ENCODE assay signal across 28 cellular contexts in the genomic region with DNA sequence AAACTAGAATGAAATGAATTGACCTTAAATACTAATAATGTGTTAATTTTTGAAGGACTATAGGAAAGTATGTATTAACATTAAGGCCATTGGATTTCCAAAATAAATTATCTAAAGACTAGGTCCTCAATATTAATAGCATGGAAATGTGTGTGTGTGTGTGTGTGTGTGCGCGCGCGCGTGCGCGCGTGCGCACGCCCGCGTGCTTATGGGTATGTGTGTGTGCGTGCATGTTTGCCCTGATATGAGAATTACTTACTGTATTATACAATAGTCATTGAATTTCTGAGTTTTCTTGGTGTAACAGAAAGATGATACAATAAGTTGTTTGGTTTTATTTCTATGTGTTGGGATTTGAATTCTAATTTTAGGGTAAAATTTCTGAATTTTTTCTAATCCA.
DNase-seq lines count a peak whose midpoint lies in the region; ATAC-seq, FAIRE-seq and TF ChIP-seq lines count a peak whose summit lies in the region.
"Had no signal": no experiment of that assay in that cellular context is flagged by ENCODE, and none has a peak within 500 bp of the region (broad histone marks: within the 10 kb centered on the region; RNA-seq: fewer than 3 reads in every experiment).

No MANE protein-coding gene starts in this region.

- H3K9me3 ChIP-seq in K562 (replicated peaks; ENCODE audit: control insufficient read depth, insufficient read depth, low read depth, low read length) = no peaks in the 10 kb centered on the region
- H3K9me3 ChIP-seq: A549; BE2C; BLaER1; BLaER1 treated with 17β-estradiol and CSF1 and Interleukin-3, amounts not matched to agents 10 nM and 100 nM; Caco-2 had no signal

- BruUV-seq in K562 (replicated peaks; lab: Mats Ljungman, UMichigan) = no TSS peak

- POLR2A ChIA-PET in K562 (lab: Yijun Ruan, JAX) = no interaction called here

- no peaks in the 10 kb centered on the region for H3K27me3 ChIP-seq in K562 (ENCODE audit: control insufficient read depth in 2 of 2, insufficient read depth in 2 of 2, low read length in 2 of 2)
- H3K27me3 ChIP-seq: BE2C; BLaER1; BLaER1 treated with 17β-estradiol and CSF1 and Interleukin-3, amounts not matched to agents 10 nM and 100 nM had no signal

- TF ChIP-seq POLR2A in K562 (conservative IDR thresholded peaks at IDR 0.05) = no peak

- H3K36me3 ChIP-seq in K562 (ENCODE audit: control insufficient read depth, insufficient read depth, low read length) = no peaks in the 10 kb centered on the region
- H3K36me3 ChIP-seq: BE2C; BLaER1; BLaER1 treated with 17β-estradiol and CSF1 and Interleukin-3, amounts not matched to agents 10 nM and 100 nM had no signal

- TF ChIP-seq RAD21 in K562 (CRISPR knock-in tag; conservative IDR thresholded peaks at IDR 0.05 in 1 of 2, IDR thresholded peaks at IDR 0.05 in 1 of 2) = no peak

- H3K27ac ChIP-seq in K562 (ENCODE audit: extremely low read depth, low read depth, low read length) = no peak overlapping the region
- H3K27ac ChIP-seq: BLaER1; BLaER1 treated with 17β-estradiol and CSF1 and Interleukin-3, amounts not matched to agents 10 nM and 100 nM; C4-2B had no signal

- DNase-seq in K562 (ENCODE audit: extremely low read depth in 1 of 4, low spot score in 3 of 4) = no peak
- DNase-seq in NCI-H510A (lab: John Stamatoyannopoulos, UW) = no peak
- DNase-seq: 8988T; ACHN; AML-193; BE2C; C1 segment of cervical spinal cord; Caco-2; Calu3; CD4-positive, alpha-beta memory T cell; CD4-positive, alpha-beta T cell; CD4-positive, CD25-positive, alpha-beta regulatory T cell; CD8-positive, alpha-beta memory T cell; CD8-positive, alpha-beta T cell; COR-L47; DMS 273 treated with DMSO at 0.1 percent for 48 hours; DMS153; DMS53; DMS79; DMS79 treated with DMSO at 0.1 percent for 48 hours; DND-41; EL had no signal

- H3K9ac ChIP-seq in K562 (ENCODE audit: insufficient read depth in 1 of 2, low read depth in 2 of 2, low read length in 2 of 2) = no peak overlapping the region
- H3K9ac ChIP-seq: BLaER1; BLaER1 treated with 17β-estradiol and CSF1 and Interleukin-3, amounts not matched to agents 10 nM and 100 nM had no signal

- no peak for TF ChIP-seq EP300 in K562 (IDR thresholded peaks at IDR 0.05; ENCODE audit: low read length)

- ATAC-seq in K562 = no peak
- ATAC-seq: A549; CD8-positive, alpha-beta T cell had no signal

- no peaks in the 10 kb centered on the region for H3K4me1 ChIP-seq in K562 (replicated peaks in 1 of 2; ENCODE audit: control insufficient read depth in 2 of 2, insufficient read depth in 2 of 2, low read length in 2 of 2)
- H3K4me1 ChIP-seq: BE2C; BLaER1; BLaER1 treated with 17β-estradiol and CSF1 and Interleukin-3, amounts not matched to agents 10 nM and 100 nM had no signal

- no peaks in the 10 kb centered on the region for H3K79me2 ChIP-seq in K562 (ENCODE audit: control insufficient read depth, insufficient read depth, low read length)

- in situ Hi-C loops in K562 (cut with MboI) = no loop called here

- WGBS in K562 (ENCODE audit: insufficient coverage, low coverage, missing lambda C conversion rate) = 16% methylated on average over 13 of the region's 13 CpGs

- H3K4me2 ChIP-seq in K562 (ENCODE audit: insufficient read depth, low read length) = no peak overlapping the region
- H3K4me2 ChIP-seq: BLaER1; BLaER1 treated with 17β-estradiol and CSF1 and Interleukin-3, amounts not matched to agents 10 nM and 100 nM had no signal

- no peak for TF ChIP-seq CTCF in K562 (IDR thresholded peaks at IDR 0.05 in 2 of 3, conservative IDR thresholded peaks at IDR 0.05 in 1 of 3; ENCODE audit: insufficient read depth in 2 of 3, low read depth in 1 of 3, low read length in 3 of 3)

- no peaks in the 10 kb centered on the region for H3K9me1 ChIP-seq in K562 (ENCODE audit: control insufficient read depth, insufficient read depth, low read length)

- no peak overlapping the region for H3K4me3 ChIP-seq in K562
- H3K4me3 ChIP-seq: A549; BLaER1; BLaER1 treated with 17β-estradiol and CSF1 and Interleukin-3, amounts not matched to agents 10 nM and 100 nM had no signal

- FAIRE-seq in K562 (lab: Jason Lieb, UNC) = no peak
- FAIRE-seq: A204.1, D721Med had no signal

- H2AFZ ChIP-seq in K562 (ENCODE audit: low read depth, low read length) = no peak overlapping the region

- intact Hi-C loops in K562 (cut with micrococcal nuclease) = no loop called here

- H4K20me1 ChIP-seq in K562 (replicated peaks; ENCODE audit: control insufficient read depth, insufficient read depth, low read length) = no peaks in the 10 kb centered on the region
- H4K20me1 ChIP-seq: BLaER1; BLaER1 treated with 17β-estradiol and CSF1 and Interleukin-3, amounts not matched to agents 10 nM and 100 nM had no signal

- CTCF ChIA-PET in K562 (lab: Yijun Ruan, JAX; ENCODE audit: low intra/inter-chr PET ratio) = no interaction called here

TF ChIP-seq in K562, 482 proteins besides CTCF, POLR2A, EP300 and RAD21:
- TF ChIP-seq NELFE (IDR thresholded peaks at IDR 0.05; ENCODE audit: insufficient read depth, insufficient read length) = no peak
- peak; percentile 50 to 55 for TF ChIP-seq NRF1 (conservative IDR thresholded peaks at IDR 0.05 in 1 of 2, IDR thresholded peaks at IDR 0.05 in 1 of 2)
- TF ChIP-seq POLR2AphosphoS2 (IDR thresholded peaks at IDR 0.05; ENCODE audit: low read length) = no peak
